ENCODE assay signal across 20 cellular contexts in genomic region chr2:100624536-100624935, GRCh38.
DNase-seq lines count a peak whose midpoint lies in the region; ATAC-seq and TF ChIP-seq lines count a peak whose summit lies in the region.
"Had no signal": no experiment of that assay in that cellular context is flagged by ENCODE, and none has a peak within 500 bp of the region (broad histone marks: within the 10 kb centered on the region; RNA-seq: fewer than 3 reads in every experiment).

No MANE protein-coding gene starts in this region.

- peaks cover 3% of the 10 kb centered on the region for H3K4me1 Mint-ChIP-seq in activated CD8-positive, alpha-beta memory T cell treated with anti-CD3 and anti-CD28 coated beads, Interleukin-2, amount 10 ng/mL, durations not matched to agents 7 days and 5 days
- peaks cover 5 to 11% (median 7%) of the 10 kb centered on the region in 3 donors for H3K4me1 Mint-ChIP-seq in CD8-positive, alpha-beta memory T cell
- peaks cover 9 to 10% of the 10 kb centered on the region in 2 donors for H3K4me1 Mint-ChIP-seq in effector memory CD8-positive, alpha-beta T cell (ENCODE audit: low read depth in 2 of 2)

- intact Hi-C loops in thyroid gland (cut with DNase I), result no loop called here

- CTCF ChIA-PET in activated CD8-positive, alpha-beta memory T cell treated with anti-CD3 and anti-CD28 coated beads, Interleukin-2, amount 10 ng/mL, durations not matched to agents 7 days and 5 days (lab: Charles Lee), result no interaction called here
- CTCF ChIA-PET in CD8-positive, alpha-beta memory T cell (lab: Charles Lee), result no interaction called here

- no peak for ATAC-seq in activated CD8-positive, alpha-beta memory T cell treated with anti-CD3 and anti-CD28 coated beads, Interleukin-2, amount 10 ng/mL, durations not matched to agents 7 days and 5 days
- no peak for ATAC-seq in effector memory CD8-positive, alpha-beta T cell (replicated peaks)
- ATAC-seq: A549, HCT116 had no signal

- no peaks in the 10 kb centered on the region for H3K27me3 ChIP-seq in thyroid gland
- no peaks in the 10 kb centered on the region for H3K27me3 ChIP-seq in CD8-positive, alpha-beta memory T cell (ENCODE audit: insufficient read depth, low read length, poor library complexity, severe bottlenecking)

- H3K27me3 Mint-ChIP-seq in activated CD8-positive, alpha-beta memory T cell treated with anti-CD3 and anti-CD28 coated beads, Interleukin-2, amount 10 ng/mL, durations not matched to agents 7 days and 5 days, result peaks cover 9% of the 10 kb centered on the region
- peaks cover 5 to 14% of the 10 kb centered on the region in 2 donors for H3K27me3 Mint-ChIP-seq in CD8-positive, alpha-beta memory T cell
- peaks cover 11 to 19% of the 10 kb centered on the region in 2 donors for H3K27me3 Mint-ChIP-seq in effector memory CD8-positive, alpha-beta T cell
- H3K27me3 Mint-ChIP-seq: CD4-positive, alpha-beta T cell had no signal

- no peak overlapping the region for H3K4me3 Mint-ChIP-seq in activated CD8-positive, alpha-beta memory T cell treated with anti-CD3 and anti-CD28 coated beads, Interleukin-2, amount 10 ng/mL, durations not matched to agents 7 days and 5 days
- H3K4me3 Mint-ChIP-seq in CD8-positive, alpha-beta memory T cell, result no peak overlapping the region
- H3K4me3 Mint-ChIP-seq in effector memory CD8-positive, alpha-beta T cell, result no peak overlapping the region
- H3K4me3 Mint-ChIP-seq: CD4-positive, alpha-beta T cell; HFFc6 had no signal

- no peak overlapping the region for H3K27ac ChIP-seq in thyroid gland
- H3K27ac ChIP-seq in CD8-positive, alpha-beta memory T cell (ENCODE audit: low read depth, low read length), result no peak overlapping the region
- H3K27ac ChIP-seq: 22Rv1, A549, C4-2B, HL-60 had no signal

- H3K4me3 ChIP-seq in thyroid gland (replicated peaks in 1 of 3), result no peak overlapping the region
- H3K4me3 ChIP-seq in CD8-positive, alpha-beta memory T cell (ENCODE audit: low read length), result no peak overlapping the region
- H3K4me3 ChIP-seq: A549 had no signal

- no peaks in the 10 kb centered on the region for H3K9me3 Mint-ChIP-seq in activated CD8-positive, alpha-beta memory T cell treated with anti-CD3 and anti-CD28 coated beads, Interleukin-2, amount 10 ng/mL, durations not matched to agents 7 days and 5 days (ENCODE audit: low read depth)
- peaks cover 0 to 7% (median 0%) of the 10 kb centered on the region in 5 donors for H3K9me3 Mint-ChIP-seq in CD8-positive, alpha-beta memory T cell
- no peaks in the 10 kb centered on the region for H3K9me3 Mint-ChIP-seq in effector memory CD8-positive, alpha-beta T cell
- H3K9me3 Mint-ChIP-seq: CD4-positive, alpha-beta T cell; HFFc6 had no signal

- 76 to 87% methylated on average over 4 of the region's 4 CpGs for WGBS in thyroid gland, 2 donors

- POLR2A ChIA-PET in CD8-positive, alpha-beta memory T cell (lab: Charles Lee), result no interaction called here

- no peak for TF ChIP-seq POLR2A in thyroid gland (IDR thresholded peaks at IDR 0.05)

- DNase-seq in activated CD8-positive, alpha-beta memory T cell treated with anti-CD3 and anti-CD28 coated beads for 24 hours, result peak; percentile 32
- DNase-seq in activated CD8-positive, alpha-beta memory T cell treated with anti-CD3 and anti-CD28 coated beads, Interleukin-2, amount 10 ng/mL, durations not matched to agents 7 days and 5 days, result no peak
- DNase-seq in ecto neural progenitor cell (ENCODE audit: low spot score), result peak; percentile 16
- peak; percentile 30 for DNase-seq in mesenteric fat pad (ENCODE audit: low spot score)
- DNase-seq in thyroid gland, result peak; percentile 28 to 29
- no peak for DNase-seq in CD8-positive, alpha-beta memory T cell
- no peak for DNase-seq in effector memory CD8-positive, alpha-beta T cell
- DNase-seq in stimulated activated naive CD4-positive, alpha-beta T cell (lab: John Stamatoyannopoulos, UW), result no peak
- DNase-seq: AML-193; CD4-positive, alpha-beta T cell; DMS79 treated with DMSO at 0.1 percent for 48 hours; GF-D8; GOT3; H7; HFFc6 had no signal

- H3K9me3 ChIP-seq in thyroid gland, result no peaks in the 10 kb centered on the region
- H3K9me3 ChIP-seq in CD8-positive, alpha-beta memory T cell (ENCODE audit: low read length), result no peaks in the 10 kb centered on the region

- TF ChIP-seq CTCF in thyroid gland (IDR thresholded peaks at IDR 0.05), result no peak

- H3K36me3 Mint-ChIP-seq in activated CD8-positive, alpha-beta memory T cell treated with anti-CD3 and anti-CD28 coated beads, Interleukin-2, amount 10 ng/mL, durations not matched to agents 7 days and 5 days, result no peaks in the 10 kb centered on the region
- H3K36me3 Mint-ChIP-seq in CD8-positive, alpha-beta memory T cell, result peaks cover 0 to 14% (median 0%) of the 10 kb centered on the region in 3 donors
- H3K36me3 Mint-ChIP-seq in effector memory CD8-positive, alpha-beta T cell (ENCODE audit: insufficient read depth), result peaks cover 3% of the 10 kb centered on the region

- H3K27ac Mint-ChIP-seq in activated CD8-positive, alpha-beta memory T cell treated with anti-CD3 and anti-CD28 coated beads, Interleukin-2, amount 10 ng/mL, durations not matched to agents 7 days and 5 days, result no peak overlapping the region
- no peak overlapping the region for H3K27ac Mint-ChIP-seq in CD8-positive, alpha-beta memory T cell
- H3K27ac Mint-ChIP-seq in effector memory CD8-positive, alpha-beta T cell, result no peak overlapping the region
- H3K27ac Mint-ChIP-seq: CD4-positive, alpha-beta T cell; HFFc6 had no signal

- no peaks in the 10 kb centered on the region for H3K36me3 ChIP-seq in thyroid gland
- no peaks in the 10 kb centered on the region for H3K36me3 ChIP-seq in CD8-positive, alpha-beta memory T cell (ENCODE audit: insufficient read depth, low read length)

- H3K4me1 ChIP-seq in thyroid gland, result peaks cover 8 to 18% of the 10 kb centered on the region in 2 donors
- H3K4me1 ChIP-seq in CD8-positive, alpha-beta memory T cell (ENCODE audit: insufficient read depth, low read length), result no peaks in the 10 kb centered on the region
- H3K4me1 ChIP-seq: A549 had no signal

Comparison
In these comparisons a context has a peak if more than half of its experiments do, and no peak if none do; other contexts are left out.
1. DNase-seq: peak in activated CD8-positive, alpha-beta memory T cell treated with anti-CD3 and anti-CD28 coated beads for 24 hours (single experiment), ecto neural progenitor cell (single experiment), mesenteric fat pad (single experiment) and thyroid gland (2 of 2); none in activated CD8-positive, alpha-beta memory T cell treated with anti-CD3 and anti-CD28 coated beads, Interleukin-2, amount 10 ng/mL, durations not matched to agents 7 days and 5 days (single experiment), CD8-positive, alpha-beta memory T cell (0 of 5), effector memory CD8-positive, alpha-beta T cell (0 of 3) and stimulated activated naive CD4-positive, alpha-beta T cell (0 of 6).